ENCODE assay signal across 20 cellular contexts in the genomic region with DNA sequence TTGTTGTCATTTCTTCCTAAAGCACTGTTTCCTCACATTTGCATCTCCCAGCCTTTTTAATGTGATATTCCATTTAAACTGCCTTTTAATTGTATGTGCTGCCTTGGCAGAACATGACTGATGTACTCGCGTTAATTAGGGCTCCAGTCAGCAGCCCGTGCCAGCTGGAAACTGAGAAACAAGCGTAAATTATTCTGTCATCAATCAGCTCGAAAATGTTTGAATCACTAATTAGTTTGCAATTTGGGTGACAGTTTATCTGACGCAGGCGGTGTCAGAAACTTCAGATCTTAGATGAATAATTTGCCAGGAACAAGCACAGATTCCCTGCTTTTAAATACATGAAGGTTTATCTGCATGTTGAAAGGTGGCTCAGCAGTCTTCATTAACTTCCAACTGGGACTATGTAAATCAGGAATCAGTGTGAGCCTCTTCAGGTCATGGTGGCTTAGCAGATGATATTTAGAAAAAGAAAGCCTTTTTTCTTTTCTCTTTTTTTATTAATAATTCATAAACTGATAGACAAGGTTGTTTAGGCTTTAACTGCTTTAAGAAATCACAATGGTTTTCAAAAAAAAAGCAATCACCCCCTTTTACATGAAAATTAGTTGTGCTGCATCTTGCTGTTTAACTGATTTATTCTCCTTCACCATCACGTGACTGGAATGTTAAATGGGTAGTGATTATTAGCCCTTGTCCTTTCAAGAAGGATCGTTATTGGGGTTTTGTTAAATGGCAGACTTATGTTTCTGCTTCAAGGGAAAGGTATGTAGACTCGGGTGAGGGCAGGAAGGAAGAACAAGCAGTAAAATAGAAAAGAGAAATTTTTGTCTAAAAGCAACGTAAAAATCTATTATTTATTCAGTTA.
DNase-seq lines count a peak whose midpoint lies in the region; FAIRE-seq and TF ChIP-seq lines count a peak whose summit lies in the region.
"Had no signal": no experiment of that assay in that cellular context is flagged by ENCODE, and none has a peak within 500 bp of the region (broad histone marks: within the 10 kb centered on the region; RNA-seq: fewer than 3 reads in every experiment).

No MANE protein-coding gene starts in this region.

- TF ChIP-seq POLR2A in H1 (IDR thresholded peaks at IDR 0.05; ENCODE audit: control extremely low read depth in 1 of 2, low read depth in 2 of 2, low read length in 2 of 2) (no peak), erythroblast (IDR thresholded peaks at IDR 0.05; ENCODE audit: low read length) (no peak)

- no peak overlapping the region for H4K91ac ChIP-seq in H1 (replicated peaks; ENCODE audit: insufficient read length, low read length)

- H3K79me2 ChIP-seq in H1 (ENCODE audit: control insufficient read depth in 1 of 2, insufficient read depth in 2 of 2, low read length in 2 of 2): no peaks in the 10 kb centered on the region
- no peaks in the 10 kb centered on the region for H3K79me2 ChIP-seq in smooth muscle cell (ENCODE audit: low read depth)

- H3K27me3 ChIP-seq in HUES48 (ENCODE audit: control insufficient read depth, insufficient read depth, low read length): no peaks in the 10 kb centered on the region
- no peaks in the 10 kb centered on the region; a peak in 1 of 7 replicates for H3K27me3 ChIP-seq in H1 (replicated peaks in 1 of 4; ENCODE audit: control insufficient read depth in 3 of 4, extremely low read depth in 1 of 4, insufficient read depth in 3 of 4, low read length in 3 of 4)
- peaks cover 5% of the 10 kb centered on the region for H3K27me3 ChIP-seq in smooth muscle cell (ENCODE audit: low read depth)
- H3K27me3 ChIP-seq: neutrophil, stomach had no signal

- CTCF ChIA-PET in H1 (lab: Charles Lee; ENCODE audit: partially characterized antibody): interaction anchor here (0.6 to 1.0 kb wide), 3 partner anchors 11 to 87 kb away, joined by 3 to 4 read pairs (median 3); no protein-coding TSS in a partner anchor

- H3K56ac ChIP-seq in H1 (replicated peaks; ENCODE audit: insufficient read length, low read depth, low read length): no peak overlapping the region

- DNase-seq in NCI-H2081 treated with DMSO at 0.1 percent for 48 hours (lab: John Stamatoyannopoulos, UW) (peak; percentile 37), H1 (ENCODE audit: low read depth in 1 of 2, low spot score in 2 of 2) (no peak), putamen (ENCODE audit: low spot score) (peak; percentile 7), smooth muscle cell (lab: John Stamatoyannopoulos, UW; ENCODE audit: unreplicated experiment) (no peak), erythroblast (lab: John Stamatoyannopoulos, UW) (no peak)
- no peak for DNase-seq in activated CD4-positive, alpha-beta T cell treated with anti-CD3 and anti-CD28 coated beads for 48 hours
- DNase-seq: activated CD4-positive, alpha-beta T cell treated with anti-CD3 and anti-CD28 coated beads for 1 hour; activated CD8-positive, alpha-beta memory T cell treated with anti-CD3 and anti-CD28 coated beads, Interleukin-2, amount 10 ng/mL, durations not matched to agents 7 days and 5 days; activated naive CD8-positive, alpha-beta T cell treated with anti-CD3 and anti-CD28 coated beads, Interleukin-2, amount 10 ng/mL, durations not matched to agents 7 days and 5 days; glutamatergic neuron; HFFc6; MM.1S; NCI-H2107; PC-3; SHP77 treated with DMSO at 0.1 percent for 48 hours; stimulated activated CD4-positive, alpha-beta T cell treated with anti-CD3 and anti-CD28 coated beads, Interleukin-4, amount 100 ng/mL, for 4 hours; stomach had no signal

- FAIRE-seq in H1 (lab: Jason Lieb, UNC): no peak
- FAIRE-seq: colon had no signal

- H3K9me3 ChIP-seq in HUES48 (ENCODE audit: control insufficient read depth, insufficient read depth, low read length): no peaks in the 10 kb centered on the region
- no peaks in the 10 kb centered on the region for H3K9me3 ChIP-seq in H1 (ENCODE audit: insufficient read depth in 2 of 2, low read depth in 1 of 2, low read length in 1 of 2)
- no peaks in the 10 kb centered on the region for H3K9me3 ChIP-seq in smooth muscle cell (replicated peaks; ENCODE audit: low read depth)
- H3K9me3 ChIP-seq: neutrophil, stomach had no signal

- no peak overlapping the region for H4K8ac ChIP-seq in H1 (ENCODE audit: extremely low read depth, insufficient read depth, low read length)

- no peaks in the 10 kb centered on the region for H3K79me1 ChIP-seq in H1 (ENCODE audit: low read depth, low read length)

- TF ChIP-seq RAD21 in H1 (IDR thresholded peaks at IDR 0.05 in 1 of 2, conservative IDR thresholded peaks at IDR 0.05 in 1 of 2; ENCODE audit: low read depth in 2 of 2, low read length in 2 of 2): no peak

- no peak overlapping the region for H2BK15ac ChIP-seq in H1 (ENCODE audit: low read length)

- H2BK12ac ChIP-seq in H1 (ENCODE audit: low read depth, low read length): no peak overlapping the region

- H3K9ac ChIP-seq in HUES48 (ENCODE audit: low read depth, low read length) (no peak overlapping the region), H1 (replicated peaks in 1 of 4; ENCODE audit: extremely low read depth in 1 of 4, low read depth in 3 of 4, low read length in 3 of 4) (no peak overlapping the region), smooth muscle cell (ENCODE audit: low read depth) (no peak overlapping the region)

- no peak overlapping the region for H3K4me3 ChIP-seq in HUES48 (ENCODE audit: low read depth, low read length)
- peak overlapping the region in 1 of 4 experiments; percentile 46; a peak in 2 of 8 replicates for H3K4me3 ChIP-seq in H1 (ENCODE audit: extremely low read depth in 1 of 4, insufficient read depth in 2 of 4, low read depth in 3 of 4, low read length in 4 of 4)
- no peak overlapping the region for H3K4me3 ChIP-seq in smooth muscle cell
- H3K4me3 ChIP-seq: stomach had no signal

- peak overlapping the region; percentile 37 for H4K5ac ChIP-seq in H1 (ENCODE audit: insufficient read length, low read depth, low read length)

- H2BK5ac ChIP-seq in H1 (ENCODE audit: low read depth, low read length): no peak overlapping the region

- POLR2A ChIA-PET in H1 (lab: Charles Lee; ENCODE audit: partially characterized antibody): no interaction called here

- no peaks in the 10 kb centered on the region for H3K23me2 ChIP-seq in H1 (ENCODE audit: low read depth, low read length)

- H2BK120ac ChIP-seq in H1 (replicated peaks; ENCODE audit: low read depth, low read length): no peak overlapping the region

- H3K18ac ChIP-seq in H1 (ENCODE audit: extremely low read depth, low read length): no peak overlapping the region

- H3K4ac ChIP-seq in H1 (replicated peaks; ENCODE audit: insufficient read length, low read depth, low read length): no peak overlapping the region

- TF ChIP-seq EP300 in H1 (IDR thresholded peaks at IDR 0.05; ENCODE audit: borderline replicate concordance in 1 of 2, low read depth in 2 of 2, low read length in 2 of 2): no peak

- H3K23ac ChIP-seq in H1 (ENCODE audit: insufficient read length): no peak overlapping the region

- peaks cover 25% of the 10 kb centered on the region for H3K4me1 ChIP-seq in HUES48 (ENCODE audit: control insufficient read depth, insufficient read depth, low read length)
- peaks cover 0 to 7% (median 4%) of the 10 kb centered on the region in 4 experiments; a peak in 2 of 7 replicates for H3K4me1 ChIP-seq in H1 (replicated peaks in 1 of 4; ENCODE audit: control insufficient read depth in 3 of 4, insufficient read depth in 4 of 4, low read length in 3 of 4)
- peaks cover 15% of the 10 kb centered on the region for H3K4me1 ChIP-seq in smooth muscle cell (ENCODE audit: low read depth)
- H3K4me1 ChIP-seq: stomach had no signal

- no peak overlapping the region for H2AK5ac ChIP-seq in H1 (ENCODE audit: low read depth, low read length)

- TF ChIP-seq CTCF in H1 (IDR thresholded peaks at IDR 0.05; ENCODE audit: control extremely low read depth in 1 of 3, insufficient read depth in 1 of 3, low read depth in 1 of 3, low read length in 3 of 3) (no peak), smooth muscle cell (IDR thresholded peaks at IDR 0.05; ENCODE audit: borderline replicate concordance, insufficient read depth, poor library complexity, severe bottlenecking) (no peak)

- peak overlapping the region; percentile 54 to 58 for H3K4me2 ChIP-seq in H1 (ENCODE audit: insufficient read depth in 1 of 2, low read depth in 2 of 2, low read length in 2 of 2)
- no peak overlapping the region for H3K4me2 ChIP-seq in smooth muscle cell

- H3F3A ChIP-seq in smooth muscle cell (ENCODE audit: low read depth): no peaks in the 10 kb centered on the region

- H2AFZ ChIP-seq in H1 (ENCODE audit: low read length) (no peak overlapping the region), smooth muscle cell (ENCODE audit: low read depth) (no peak overlapping the region)

- H3K14ac ChIP-seq in H1 (ENCODE audit: insufficient read length): no peak overlapping the region

- 36% methylated on average over 11 of the region's 11 CpGs; no CpG with 5 or more reads in 1 of the 2 experiments for WGBS in H1 (ENCODE audit: extremely low coverage in 1 of 2, insufficient coverage in 1 of 2, insufficient read length in 1 of 2, insufficient replicate concordance in 2 of 2, low coverage in 1 of 2, low lambda C conversion rate in 2 of 2, missing lambda C conversion rate in 1 of 2), 2 experiments
- WGBS in smooth muscle cell (ENCODE audit: low lambda C conversion rate): 39% methylated on average over 11 of the region's 11 CpGs

- H3K36me3 ChIP-seq in HUES48 (ENCODE audit: control insufficient read depth, insufficient read depth, low read length): no peaks in the 10 kb centered on the region
- no peaks in the 10 kb centered on the region for H3K36me3 ChIP-seq in H1 (ENCODE audit: control insufficient read depth in 2 of 4, insufficient read depth in 4 of 4, low read length in 3 of 4)
- H3K36me3 ChIP-seq in smooth muscle cell (ENCODE audit: low read depth): no peaks in the 10 kb centered on the region
- H3K36me3 ChIP-seq: neutrophil, stomach had no signal

- H4K20me1 ChIP-seq in H1 (replicated peaks in 1 of 2; ENCODE audit: control insufficient read depth in 1 of 2, insufficient read depth in 2 of 2, low read length in 2 of 2) (no peaks in the 10 kb centered on the region), smooth muscle cell (ENCODE audit: low read depth) (no peaks in the 10 kb centered on the region)

- 0 out of 2 replicates have a peak overlapping the region, but pooled peaks have one; percentile 67 for H2BK20ac ChIP-seq in H1 (ENCODE audit: low read length)

- peak overlapping the region; percentile 47 for H3K27ac ChIP-seq in HUES48 (ENCODE audit: low read depth, low read length)
- H3K27ac ChIP-seq in H1 (ENCODE audit: low read depth, low read length): no peak overlapping the region
- no peak overlapping the region for H3K27ac ChIP-seq in smooth muscle cell (ENCODE audit: low read depth)
- H3K27ac ChIP-seq: neutrophil, stomach had no signal

TF ChIP-seq in H1, 55 proteins besides CTCF, POLR2A, EP300 and RAD21 (continues in another document):
- TF ChIP-seq SRF (IDR thresholded peaks at IDR 0.05; ENCODE audit: low read depth, low read length): no peak
- peak; percentile 57 for TF ChIP-seq NANOG (IDR thresholded peaks at IDR 0.05; ENCODE audit: insufficient read depth, low read depth, low read length, poor library complexity, severe bottlenecking)

Comparison
In these comparisons a context has a peak if more than half of its experiments do, and no peak if none do; other contexts are left out.
1. DNase-seq: peak in NCI-H2081 treated with DMSO at 0.1 percent for 48 hours (single experiment) and putamen (single experiment); none in H1 (0 of 2), activated CD4-positive, alpha-beta T cell treated with anti-CD3 and anti-CD28 coated beads for 48 hours (single experiment), smooth muscle cell (single experiment) and erythroblast (0 of 2).